In genomic region chr17:64331366-64331765, GRCh38 we compare ENCODE assay signal across 1 cellular context.
TF ChIP-seq lines count a peak whose summit lies in the region.

No MANE protein-coding gene starts in this region.

TF ChIP-seq in HepG2, 621 proteins besides CTCF, POLR2A, EP300 and RAD21 (continues in another document):
- TF ChIP-seq, protein P1, sequence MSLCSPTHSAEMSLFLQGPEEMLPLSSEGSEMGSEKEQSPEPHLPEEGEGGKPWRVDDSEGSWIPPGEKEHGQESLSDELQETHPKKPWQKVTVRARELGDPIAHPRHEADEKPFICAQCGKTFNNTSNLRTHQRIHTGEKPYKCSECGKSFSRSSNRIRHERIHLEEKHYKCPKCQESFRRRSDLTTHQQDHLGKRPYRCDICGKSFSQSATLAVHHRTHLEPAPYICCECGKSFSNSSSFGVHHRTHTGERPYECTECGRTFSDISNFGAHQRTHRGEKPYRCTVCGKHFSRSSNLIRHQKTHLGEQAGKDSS (CRISPR knock-in tag; IDR thresholded peaks at IDR 0.05; ENCODE audit: borderline replicate concordance, low read depth): no peak
- no peak for TF ChIP-seq ZNF672 (CRISPR knock-in tag; IDR thresholded peaks at IDR 0.05)
- no peak for TF ChIP-seq MEIS2 (CRISPR knock-in tag; IDR thresholded peaks at IDR 0.05)
- no peak for TF ChIP-seq ZBTB38 (CRISPR knock-in tag; IDR thresholded peaks at IDR 0.05)
- TF ChIP-seq CEBPG (CRISPR knock-in tag; IDR thresholded peaks at IDR 0.05): 0 out of 2 replicates have a peak, but pooled peaks have one; percentile 42
- no peak for TF ChIP-seq SAP130 (CRISPR knock-in tag; IDR thresholded peaks at IDR 0.05; ENCODE audit: low read depth)
- no peak for TF ChIP-seq MEF2D (CRISPR knock-in tag; IDR thresholded peaks at IDR 0.05)
- TF ChIP-seq ZMYM3 (CRISPR knock-in tag; IDR thresholded peaks at IDR 0.05): peak; percentile 3; the same call in 1 of the 2 replicates
- TF ChIP-seq, protein P2, sequence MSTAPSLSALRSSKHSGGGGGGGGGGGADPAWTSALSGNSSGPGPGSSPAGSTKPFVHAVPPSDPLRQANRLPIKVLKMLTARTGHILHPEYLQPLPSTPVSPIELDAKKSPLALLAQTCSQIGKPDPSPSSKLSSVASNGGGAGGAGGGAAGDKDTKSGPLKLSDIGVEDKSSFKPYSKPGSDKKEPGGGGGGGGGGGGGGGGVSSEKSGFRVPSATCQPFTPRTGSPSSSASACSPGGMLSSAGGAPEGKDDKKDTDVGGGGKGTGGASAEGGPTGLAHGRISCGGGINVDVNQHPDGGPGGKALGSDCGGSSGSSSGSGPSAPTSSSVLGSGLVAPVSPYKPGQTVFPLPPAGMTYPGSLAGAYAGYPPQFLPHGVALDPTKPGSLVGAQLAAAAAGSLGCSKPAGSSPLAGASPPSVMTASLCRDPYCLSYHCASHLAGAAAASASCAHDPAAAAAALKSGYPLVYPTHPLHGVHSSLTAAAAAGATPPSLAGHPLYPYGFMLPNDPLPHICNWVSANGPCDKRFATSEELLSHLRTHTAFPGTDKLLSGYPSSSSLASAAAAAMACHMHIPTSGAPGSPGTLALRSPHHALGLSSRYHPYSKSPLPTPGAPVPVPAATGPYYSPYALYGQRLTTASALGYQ (CRISPR knock-in tag; IDR thresholded peaks at IDR 0.05): no peak
- TF ChIP-seq ZBED4 (CRISPR knock-in tag; IDR thresholded peaks at IDR 0.05; ENCODE audit: borderline replicate concordance): no peak
- no peak for TF ChIP-seq KLF16 (CRISPR knock-in tag; IDR thresholded peaks at IDR 0.05)
- TF ChIP-seq ZNF333 (CRISPR knock-in tag; IDR thresholded peaks at IDR 0.05; ENCODE audit: borderline replicate concordance): no peak
- no peak for TF ChIP-seq FOXM1 (CRISPR knock-in tag; IDR thresholded peaks at IDR 0.05)
- no peak for TF ChIP-seq E2F5 (CRISPR knock-in tag; conservative IDR thresholded peaks at IDR 0.05)
- no peak for TF ChIP-seq ATF6 (CRISPR knock-in tag; conservative IDR thresholded peaks at IDR 0.05)
- TF ChIP-seq, protein P3, sequence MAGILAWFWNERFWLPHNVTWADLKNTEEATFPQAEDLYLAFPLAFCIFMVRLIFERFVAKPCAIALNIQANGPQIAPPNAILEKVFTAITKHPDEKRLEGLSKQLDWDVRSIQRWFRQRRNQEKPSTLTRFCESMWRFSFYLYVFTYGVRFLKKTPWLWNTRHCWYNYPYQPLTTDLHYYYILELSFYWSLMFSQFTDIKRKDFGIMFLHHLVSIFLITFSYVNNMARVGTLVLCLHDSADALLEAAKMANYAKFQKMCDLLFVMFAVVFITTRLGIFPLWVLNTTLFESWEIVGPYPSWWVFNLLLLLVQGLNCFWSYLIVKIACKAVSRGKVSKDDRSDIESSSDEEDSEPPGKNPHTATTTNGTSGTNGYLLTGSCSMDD (CRISPR knock-in tag; IDR thresholded peaks at IDR 0.05): no peak
- TF ChIP-seq IRF2 (CRISPR knock-in tag; IDR thresholded peaks at IDR 0.05): no peak
- no peak for TF ChIP-seq REST (IDR thresholded peaks at IDR 0.05; ENCODE audit: borderline replicate concordance in 1 of 2, low read depth in 1 of 2, low read length in 2 of 2)
- TF ChIP-seq, protein P4, sequence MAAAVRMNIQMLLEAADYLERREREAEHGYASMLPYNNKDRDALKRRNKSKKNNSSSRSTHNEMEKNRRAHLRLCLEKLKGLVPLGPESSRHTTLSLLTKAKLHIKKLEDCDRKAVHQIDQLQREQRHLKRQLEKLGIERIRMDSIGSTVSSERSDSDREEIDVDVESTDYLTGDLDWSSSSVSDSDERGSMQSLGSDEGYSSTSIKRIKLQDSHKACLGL (CRISPR knock-in tag; IDR thresholded peaks at IDR 0.05): no peak
- TF ChIP-seq, protein P5, sequence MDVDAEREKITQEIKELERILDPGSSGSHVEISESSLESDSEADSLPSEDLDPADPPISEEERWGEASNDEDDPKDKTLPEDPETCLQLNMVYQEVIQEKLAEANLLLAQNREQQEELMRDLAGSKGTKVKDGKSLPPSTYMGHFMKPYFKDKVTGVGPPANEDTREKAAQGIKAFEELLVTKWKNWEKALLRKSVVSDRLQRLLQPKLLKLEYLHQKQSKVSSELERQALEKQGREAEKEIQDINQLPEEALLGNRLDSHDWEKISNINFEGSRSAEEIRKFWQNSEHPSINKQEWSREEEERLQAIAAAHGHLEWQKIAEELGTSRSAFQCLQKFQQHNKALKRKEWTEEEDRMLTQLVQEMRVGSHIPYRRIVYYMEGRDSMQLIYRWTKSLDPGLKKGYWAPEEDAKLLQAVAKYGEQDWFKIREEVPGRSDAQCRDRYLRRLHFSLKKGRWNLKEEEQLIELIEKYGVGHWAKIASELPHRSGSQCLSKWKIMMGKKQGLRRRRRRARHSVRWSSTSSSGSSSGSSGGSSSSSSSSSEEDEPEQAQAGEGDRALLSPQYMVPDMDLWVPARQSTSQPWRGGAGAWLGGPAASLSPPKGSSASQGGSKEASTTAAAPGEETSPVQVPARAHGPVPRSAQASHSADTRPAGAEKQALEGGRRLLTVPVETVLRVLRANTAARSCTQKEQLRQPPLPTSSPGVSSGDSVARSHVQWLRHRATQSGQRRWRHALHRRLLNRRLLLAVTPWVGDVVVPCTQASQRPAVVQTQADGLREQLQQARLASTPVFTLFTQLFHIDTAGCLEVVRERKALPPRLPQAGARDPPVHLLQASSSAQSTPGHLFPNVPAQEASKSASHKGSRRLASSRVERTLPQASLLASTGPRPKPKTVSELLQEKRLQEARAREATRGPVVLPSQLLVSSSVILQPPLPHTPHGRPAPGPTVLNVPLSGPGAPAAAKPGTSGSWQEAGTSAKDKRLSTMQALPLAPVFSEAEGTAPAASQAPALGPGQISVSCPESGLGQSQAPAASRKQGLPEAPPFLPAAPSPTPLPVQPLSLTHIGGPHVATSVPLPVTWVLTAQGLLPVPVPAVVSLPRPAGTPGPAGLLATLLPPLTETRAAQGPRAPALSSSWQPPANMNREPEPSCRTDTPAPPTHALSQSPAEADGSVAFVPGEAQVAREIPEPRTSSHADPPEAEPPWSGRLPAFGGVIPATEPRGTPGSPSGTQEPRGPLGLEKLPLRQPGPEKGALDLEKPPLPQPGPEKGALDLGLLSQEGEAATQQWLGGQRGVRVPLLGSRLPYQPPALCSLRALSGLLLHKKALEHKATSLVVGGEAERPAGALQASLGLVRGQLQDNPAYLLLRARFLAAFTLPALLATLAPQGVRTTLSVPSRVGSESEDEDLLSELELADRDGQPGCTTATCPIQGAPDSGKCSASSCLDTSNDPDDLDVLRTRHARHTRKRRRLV (CRISPR knock-in tag; IDR thresholded peaks at IDR 0.05): no peak
- no peak for TF ChIP-seq RXRB (CRISPR knock-in tag; IDR thresholded peaks at IDR 0.05; ENCODE audit: borderline replicate concordance)
- TF ChIP-seq PRPF4 (IDR thresholded peaks at IDR 0.05; ENCODE audit: low read depth, low read length, poor library complexity, severe bottlenecking): no peak
- no peak for TF ChIP-seq MAZ (IDR thresholded peaks at IDR 0.05; ENCODE audit: borderline replicate concordance, low read depth, low read length)
- TF ChIP-seq MAZ (CRISPR knock-in tag; IDR thresholded peaks at IDR 0.05; ENCODE audit: low read depth): 0 out of 2 replicates have a peak, but pooled peaks have one; percentile 36
- TF ChIP-seq NR1H2 (CRISPR knock-in tag; IDR thresholded peaks at IDR 0.05; ENCODE audit: borderline replicate concordance, low read depth): no peak
- TF ChIP-seq, protein P6, sequence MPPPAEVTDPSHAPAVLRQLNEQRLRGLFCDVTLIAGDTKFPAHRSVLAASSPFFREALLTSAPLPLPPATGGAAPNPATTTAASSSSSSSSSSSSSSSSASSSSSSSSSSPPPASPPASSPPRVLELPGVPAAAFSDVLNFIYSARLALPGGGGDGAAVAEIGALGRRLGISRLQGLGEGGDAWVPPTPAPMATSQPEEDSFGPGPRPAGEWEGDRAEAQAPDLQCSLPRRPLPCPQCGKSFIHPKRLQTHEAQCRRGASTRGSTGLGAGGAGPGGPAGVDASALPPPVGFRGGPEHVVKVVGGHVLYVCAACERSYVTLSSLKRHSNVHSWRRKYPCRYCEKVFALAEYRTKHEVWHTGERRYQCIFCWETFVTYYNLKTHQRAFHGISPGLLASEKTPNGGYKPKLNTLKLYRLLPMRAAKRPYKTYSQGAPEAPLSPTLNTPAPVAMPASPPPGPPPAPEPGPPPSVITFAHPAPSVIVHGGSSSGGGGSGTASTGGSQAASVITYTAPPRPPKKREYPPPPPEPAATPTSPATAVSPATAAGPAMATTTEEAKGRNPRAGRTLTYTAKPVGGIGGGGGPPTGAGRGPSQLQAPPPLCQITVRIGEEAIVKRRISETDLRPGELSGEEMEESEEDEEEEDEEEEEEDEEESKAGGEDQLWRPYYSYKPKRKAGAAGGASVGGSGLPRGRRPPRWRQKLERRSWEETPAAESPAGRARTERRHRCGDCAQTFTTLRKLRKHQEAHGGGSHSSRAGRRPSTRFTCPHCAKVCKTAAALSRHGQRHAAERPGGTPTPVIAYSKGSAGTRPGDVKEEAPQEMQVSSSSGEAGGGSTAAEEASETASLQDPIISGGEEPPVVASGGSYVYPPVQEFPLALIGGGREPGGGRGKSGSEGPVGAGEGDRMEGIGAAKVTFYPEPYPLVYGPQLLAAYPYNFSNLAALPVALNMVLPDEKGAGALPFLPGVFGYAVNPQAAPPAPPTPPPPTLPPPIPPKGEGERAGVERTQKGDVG (CRISPR knock-in tag; IDR thresholded peaks at IDR 0.05; ENCODE audit: borderline replicate concordance): no peak
- no peak for TF ChIP-seq ZNF354B (CRISPR knock-in tag; IDR thresholded peaks at IDR 0.05)
- peak; percentile 51 for TF ChIP-seq CEBPB (IDR thresholded peaks at IDR 0.05; ENCODE audit: borderline replicate concordance, low read depth, low read length)
- no peak for TF ChIP-seq ZNF296 (CRISPR knock-in tag; conservative IDR thresholded peaks at IDR 0.05)
- TF ChIP-seq ZNF558 (CRISPR knock-in tag; IDR thresholded peaks at IDR 0.05; ENCODE audit: borderline replicate concordance): no peak
- TF ChIP-seq ZMYM4 (CRISPR knock-in tag; IDR thresholded peaks at IDR 0.05): no peak
- TF ChIP-seq ZNF224 (CRISPR knock-in tag; IDR thresholded peaks at IDR 0.05): no peak
- TF ChIP-seq, protein P7, sequence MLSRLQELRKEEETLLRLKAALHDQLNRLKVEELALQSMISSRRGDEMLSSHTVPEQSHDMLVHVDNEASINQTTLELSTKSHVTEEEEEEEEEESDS (CRISPR knock-in tag; IDR thresholded peaks at IDR 0.05; ENCODE audit: borderline replicate concordance): no peak
